29 cellular contexts compared by ENCODE assay signal in genomic region chr6:134748484-134748883, GRCh38.
"Had no signal": no experiment of that assay in that cellular context is flagged by ENCODE, and none has a peak within 500 bp of the region (broad histone marks: within the 10 kb centered on the region; RNA-seq: fewer than 3 reads in every experiment).

No MANE protein-coding gene starts in this region.

- H3K79me2 ChIP-seq: hepatocyte had no signal

- H3K4me1 ChIP-seq: colonic mucosa, esophagus muscularis mucosa, foreskin keratinocyte, gastrocnemius medialis, gastroesophageal sphincter had no signal

- H3K27ac Mint-ChIP-seq: dendritic cell treated with granulocyte-macrophage colony-stimulating factor and Interleukin-4, amounts not matched to agents 40 ng/mL and 50 ng/mL, for 4 days; effector memory CD8-positive, alpha-beta T cell; endodermal cell had no signal

- H3K9me3 ChIP-seq: colonic mucosa, esophagus muscularis mucosa, esophagus squamous epithelium, gastrocnemius medialis, gastroesophageal sphincter, heart left ventricle had no signal

- FAIRE-seq: colon, endometrium, endothelial cell of umbilical vein, frontal cortex had no signal

- H3K36me3 ChIP-seq: colonic mucosa, esophagus muscularis mucosa, esophagus squamous epithelium, gastrocnemius medialis, gastroesophageal sphincter, heart left ventricle, heart right ventricle had no signal

- H3K27ac ChIP-seq: colonic mucosa, coronary artery, dorsolateral prefrontal cortex, epithelial cell of prostate, esophagus muscularis mucosa, esophagus squamous epithelium, foreskin keratinocyte, gastrocnemius medialis, gastroesophageal sphincter, heart left ventricle, heart right ventricle, hepatocyte had no signal

- ATAC-seq: effector memory CD8-positive, alpha-beta T cell; esophagus mucosa; foreskin keratinocyte; gastrocnemius medialis; gastroesophageal sphincter; heart left ventricle; heart right ventricle had no signal

- H3K9me3 Mint-ChIP-seq: dendritic cell treated with granulocyte-macrophage colony-stimulating factor and Interleukin-4, amounts not matched to agents 40 ng/mL and 50 ng/mL, for 4 days; effector memory CD8-positive, alpha-beta T cell; endodermal cell had no signal

- DNase-seq: colonic mucosa; cortex of kidney; dorsolateral prefrontal cortex; effector CD4-positive, alpha-beta T cell; effector CD8-positive, alpha-beta T cell; effector memory CD4-positive, alpha-beta T cell; effector memory CD8-positive, alpha-beta T cell; endodermal cell; erythroblast; esophagus squamous epithelium; foreskin fibroblast; foreskin keratinocyte; foreskin melanocyte; gastrocnemius medialis; glutamatergic neuron; head of caudate nucleus; heart left ventricle; heart right ventricle had no signal

- H3K4me3 ChIP-seq: colonic mucosa, coronary artery, dorsolateral prefrontal cortex, esophagus muscularis mucosa, esophagus squamous epithelium, gastrocnemius medialis, gastroesophageal sphincter, heart left ventricle, heart right ventricle, hepatocyte had no signal

- H2AFZ ChIP-seq: hepatocyte had no signal

- H3K4me3 Mint-ChIP-seq: dendritic cell treated with granulocyte-macrophage colony-stimulating factor and Interleukin-4, amounts not matched to agents 40 ng/mL and 50 ng/mL, for 4 days; effector memory CD8-positive, alpha-beta T cell; endodermal cell had no signal

- H3K4me2 ChIP-seq: hepatocyte had no signal

- H3K27me3 ChIP-seq: colonic mucosa, dorsolateral prefrontal cortex, esophagus muscularis mucosa, foreskin keratinocyte, gastrocnemius medialis, gastroesophageal sphincter, heart left ventricle, heart right ventricle, hepatocyte had no signal
